In genomic region chr17:46024590-46024989, GRCh38 we compare ENCODE assay signal across 19 cellular contexts. TPM values are rescaled to one million over a fixed set of nuclear protein-coding genes. Genes with fewer than 3 reads are reported as not detected.
"Had no signal": no experiment of that assay in that cellular context is flagged by ENCODE, and none has a peak within 500 bp of the region (broad histone marks: within the 10 kb centered on the region; RNA-seq: fewer than 3 reads in every experiment).

No MANE protein-coding gene starts in this region.

- H3K27ac Mint-ChIP-seq: activated naive CD8-positive, alpha-beta T cell treated with anti-CD3 and anti-CD28 coated beads, Interleukin-2, amount 10 ng/mL, durations not matched to agents 7 days and 5 days; activated T-helper 1 cell treated with anti-CD3 and anti-CD28 coated beads, Interleukin-12 subunit alpha, Interleukin-12 subunit beta, Interleukin-2, Interleukin-4 antibody, amounts not matched to agents 30 ng/mL and 10 ng/mL and 1 ng/mL, durations not matched to agents 14 hours and 24 hours and 36 hours; stimulated activated naive CD8-positive, alpha-beta T cell treated with anti-CD3 and anti-CD28 coated beads, Interleukin-15, Interleukin-2, amounts not matched to agents 100 ng/mL and 50 ng/mL, for 24 hours had no signal

- H3K27ac ChIP-seq: suprapubic skin, vagina, WERI-Rb-1 had no signal

- H3K9me3 Mint-ChIP-seq: activated naive CD8-positive, alpha-beta T cell treated with anti-CD3 and anti-CD28 coated beads, Interleukin-2, amount 10 ng/mL, durations not matched to agents 7 days and 5 days; activated T-helper 1 cell treated with anti-CD3 and anti-CD28 coated beads, Interleukin-12 subunit alpha, Interleukin-12 subunit beta, Interleukin-2, Interleukin-4 antibody, amounts not matched to agents 30 ng/mL and 10 ng/mL and 1 ng/mL, durations not matched to agents 14 hours and 24 hours and 36 hours; stimulated activated naive CD8-positive, alpha-beta T cell treated with anti-CD3 and anti-CD28 coated beads, Interleukin-15, Interleukin-2, amounts not matched to agents 100 ng/mL and 50 ng/mL, for 24 hours had no signal

- H3K4me3 Mint-ChIP-seq: activated naive CD8-positive, alpha-beta T cell treated with anti-CD3 and anti-CD28 coated beads, Interleukin-2, amount 10 ng/mL, durations not matched to agents 7 days and 5 days; activated T-helper 1 cell treated with anti-CD3 and anti-CD28 coated beads, Interleukin-12 subunit alpha, Interleukin-12 subunit beta, Interleukin-2, Interleukin-4 antibody, amounts not matched to agents 30 ng/mL and 10 ng/mL and 1 ng/mL, durations not matched to agents 14 hours and 24 hours and 36 hours; brain; stimulated activated naive CD8-positive, alpha-beta T cell treated with anti-CD3 and anti-CD28 coated beads, Interleukin-15, Interleukin-2, amounts not matched to agents 100 ng/mL and 50 ng/mL, for 24 hours had no signal

- H3K27me3 ChIP-seq: suprapubic skin, transverse colon, vagina had no signal

- H3K9me3 ChIP-seq: suprapubic skin, transverse colon, vagina had no signal

- H3K4me3 ChIP-seq: suprapubic skin, transverse colon, vagina had no signal

- H3K27me3 Mint-ChIP-seq: activated naive CD8-positive, alpha-beta T cell treated with anti-CD3 and anti-CD28 coated beads, Interleukin-2, amount 10 ng/mL, durations not matched to agents 7 days and 5 days; stimulated activated naive CD8-positive, alpha-beta T cell treated with anti-CD3 and anti-CD28 coated beads, Interleukin-15, Interleukin-2, amounts not matched to agents 100 ng/mL and 50 ng/mL, for 24 hours had no signal

- ATAC-seq: left ventricle myocardium superior had no signal

- H3K4me1 ChIP-seq: transverse colon, vagina had no signal

- DNase-seq: activated CD4-positive, alpha-beta T cell treated with anti-CD3 and anti-CD28 coated beads for 1 hour; activated gamma-delta T cell treated with Interleukin-2 at 50 U/mL for 16 hours; activated naive CD8-positive, alpha-beta T cell treated with anti-CD3 and anti-CD28 coated beads, Interleukin-2, amount 10 ng/mL, durations not matched to agents 7 days and 5 days; left ventricle myocardium superior; stimulated activated CD8-positive, alpha-beta memory T cell treated with anti-CD3 and anti-CD28 coated beads, Interleukin-4, amount 100 ng/mL, for 48 hours; SW 1271; transverse colon; WERI-Rb-1 had no signal

RNA-seq across cellular contexts. Expression of gene STH, which starts 25.5 kb away (rescaled TPM):
- total RNA-seq: activated CD8-positive, alpha-beta memory T cell treated with anti-CD3 and anti-CD28 coated beads for 36 hours; activated naive CD8-positive, alpha-beta T cell treated with anti-CD3 and anti-CD28 coated beads, Interleukin-2, amount 10 ng/mL, durations not matched to agents 7 days and 5 days; activated T-helper 1 cell treated with anti-CD3 and anti-CD28 coated beads, Interleukin-12 subunit alpha, Interleukin-12 subunit beta, Interleukin-2, Interleukin-4 antibody, amounts not matched to agents 30 ng/mL and 10 ng/mL and 1 ng/mL, durations not matched to agents 14 hours and 24 hours and 36 hours; kidney epithelial cell; left ventricle myocardium superior; mononuclear cell; renal cortical epithelial cell; suprapubic skin; T-helper 2 cell treated with Interferon-gamma antibody and Interleukin-4, amounts not matched to agents 100 ng/mL and 5 ng/mL, for 36 hours; transverse colon; vagina had no signal
- polyA plus RNA-seq: esophagus had no signal
